In genomic region chr3:7589526-7589925, GRCh38 we compare ENCODE assay signal across 30 cellular contexts.
"Had no signal": no experiment of that assay in that cellular context is flagged by ENCODE, and none has a peak within 500 bp of the region (broad histone marks: within the 10 kb centered on the region; RNA-seq: fewer than 3 reads in every experiment).

No MANE protein-coding gene starts in this region.

- H3K9me3 ChIP-seq: adrenal gland, ascending aorta, body of pancreas, breast epithelium had no signal

- H3K27ac ChIP-seq: adrenal gland, ascending aorta, body of pancreas, brain microvascular endothelial cell, breast epithelium, cardiac muscle cell had no signal

- H3K27me3 ChIP-seq: adrenal gland, ascending aorta, body of pancreas, brain microvascular endothelial cell, breast epithelium, cardiac muscle cell had no signal

- H3K36me3 ChIP-seq: adrenal gland, ascending aorta, brain microvascular endothelial cell, breast epithelium, cardiac muscle cell had no signal

- DNase-seq: activated effector memory CD4-positive, alpha-beta T cell treated with anti-CD3 and anti-CD28 coated beads, Interleukin-2, amount 50 U/mL, for 16 hours; activated effector memory CD4-positive, alpha-beta T cell treated with Interleukin-2 at 50 U/mL for 16 hours; activated gamma-delta T cell; activated gamma-delta T cell treated with Interleukin-2 at 50 U/mL for 16 hours; activated naive CD4-positive, alpha-beta T cell; activated naive CD4-positive, alpha-beta T cell treated with anti-CD3 and anti-CD28 coated beads for 36 hours; activated naive CD4-positive, alpha-beta T cell treated with anti-CD3 and anti-CD28 coated beads, Interleukin-2, amount 10 ng/mL, durations not matched to agents 7 days and 5 days; activated naive CD4-positive, alpha-beta T cell treated with anti-CD3 and anti-CD28 coated beads, Interleukin-2, amount 50 U/mL, for 16 hours; activated naive CD4-positive, alpha-beta T cell treated with Interleukin-2 at 50 U/mL for 16 hours; activated naive CD8-positive, alpha-beta T cell treated with anti-CD3 and anti-CD28 coated beads for 36 hours; activated naive CD8-positive, alpha-beta T cell treated with anti-CD3 and anti-CD28 coated beads, Interleukin-2, amount 10 ng/mL, durations not matched to agents 7 days and 5 days; activated naive CD8-positive, alpha-beta T cell treated with anti-CD3 and anti-CD28 coated beads, Interleukin-2, amount 50 U/mL, for 24 hours; activated T-cell treated with anti-CD3 and anti-CD28 coated beads, Interleukin-2, amount 50 U/mL, for 1 hour; activated T-cell treated with anti-CD3 and anti-CD28 coated beads, Interleukin-2, amount 50 U/mL, for 24 hours; activated T-cell treated with anti-CD3 and anti-CD28 coated beads, Interleukin-2, amount 50 U/mL, for 4 hours; activated T-cell treated with anti-CD3 and anti-CD28 coated beads, Interleukin-2, amount 50 U/mL, for 48 hours; activated T-cell treated with anti-CD3 and anti-CD28 coated beads, Interleukin-2, amount 50 U/mL, for 72 hours; adrenal gland; amniotic stem cell; amygdala; anterior cingulate cortex; aorta; body of pancreas; brain microvascular endothelial cell; caudate nucleus; central memory CD4-positive, alpha-beta T cell; cerebellar nuclear complex had no signal

- H3K4me3 ChIP-seq: adrenal gland, ascending aorta, body of pancreas, breast epithelium, cardiac muscle cell had no signal
